1 cellular context compared by ENCODE assay signal in the genomic region with DNA sequence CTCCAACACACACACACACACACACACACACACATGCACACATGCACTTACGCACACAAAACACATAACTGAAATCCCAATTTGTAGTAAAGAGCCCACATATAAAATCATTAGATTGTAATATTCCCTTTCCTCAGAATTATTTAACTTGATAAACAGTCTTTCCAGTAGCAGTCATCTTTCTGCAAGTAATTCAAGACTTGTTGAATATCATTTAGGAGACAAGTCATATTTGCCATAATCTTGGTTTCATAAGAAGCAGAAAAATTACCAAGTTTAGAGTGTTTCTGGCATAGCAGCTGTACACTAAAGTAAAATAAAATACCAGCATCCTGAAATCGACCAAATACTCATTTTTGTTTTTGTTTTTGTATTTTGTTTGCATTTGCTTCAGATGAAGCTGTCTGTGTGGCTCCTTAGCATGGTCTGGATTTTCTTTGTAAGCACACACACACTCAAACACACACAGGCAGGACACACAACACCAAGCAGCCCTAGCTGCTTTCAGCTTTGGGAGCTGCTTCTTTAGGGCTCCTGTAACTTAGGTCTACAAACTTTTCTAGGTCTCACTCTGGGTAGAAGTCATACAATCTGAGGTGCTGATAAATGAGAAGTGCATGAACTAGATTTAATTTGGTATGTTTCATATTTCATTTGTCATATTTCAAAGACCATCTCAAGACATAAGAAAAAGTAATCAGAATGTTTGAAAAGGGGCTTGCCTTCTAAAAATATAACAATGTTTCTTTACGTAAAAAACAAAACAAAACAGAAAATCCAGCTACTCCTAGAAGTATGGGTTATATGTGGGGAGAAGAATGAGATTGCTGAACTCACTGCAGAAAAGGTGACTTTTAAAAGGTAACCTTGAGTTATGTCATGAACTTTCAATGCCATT.
TF ChIP-seq lines count a peak whose summit lies in the region.

No MANE protein-coding gene starts in this region.

TF ChIP-seq in HepG2, 621 proteins besides CTCF, POLR2A, EP300 and RAD21 (continued from another document):
- TF ChIP-seq ZNF646 (CRISPR knock-in tag; IDR thresholded peaks at IDR 0.05) (peak; percentile 80), RBFOX2 (IDR thresholded peaks at IDR 0.05; ENCODE audit: low read depth, low read length) (0 out of 2 replicates have a peak, but pooled peaks have one; percentile 40), AGO2 (optimal IDR thresholded peaks at IDR 0.05; ENCODE audit: low read depth, low read length) (peak; percentile 25)
